1 cellular context compared by ENCODE assay signal in the genomic region with DNA sequence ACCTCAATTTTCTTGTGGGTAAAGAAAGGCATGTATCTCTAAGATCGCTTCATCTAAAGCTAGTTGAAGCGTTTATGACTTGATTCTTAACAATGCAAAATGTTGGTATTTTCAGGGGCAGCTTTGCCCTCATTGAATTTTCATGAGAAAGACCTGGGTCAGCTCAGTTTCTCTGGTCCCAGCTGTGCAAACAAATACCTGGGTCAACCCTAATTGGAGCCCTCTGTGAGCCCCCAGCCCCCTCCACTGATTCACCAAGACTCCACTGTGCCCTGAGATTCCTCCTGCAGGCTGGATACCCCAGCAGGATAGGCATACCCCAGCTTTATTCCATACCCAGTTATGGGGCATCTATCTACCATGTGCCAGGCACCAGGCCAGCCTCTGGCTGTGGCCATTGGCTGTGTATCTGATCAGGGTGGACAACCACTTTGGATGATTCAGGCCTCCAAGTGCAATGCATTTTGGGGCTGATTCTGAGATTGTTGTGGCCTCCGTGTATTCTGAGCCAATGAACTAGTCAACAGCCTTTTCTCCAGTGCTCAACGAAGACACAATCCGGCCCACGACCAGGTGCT.
TF ChIP-seq lines count a peak whose summit lies in the region.

No MANE protein-coding gene starts in this region.

TF ChIP-seq in WTC11, 78 proteins besides CTCF, POLR2A, EP300 and RAD21 (continued from another document):
- TF ChIP-seq USF2 (CRISPR knock-in tag; IDR thresholded peaks at IDR 0.05): 0 out of 2 replicates have a peak, but pooled peaks have one; percentile 22
- TF ChIP-seq ZBTB21 (CRISPR knock-in tag; IDR thresholded peaks at IDR 0.05; ENCODE audit: borderline replicate concordance): peak; percentile 65; the same call in 1 of the 2 replicates
